9 cellular contexts compared by ENCODE assay signal in the genomic region with DNA sequence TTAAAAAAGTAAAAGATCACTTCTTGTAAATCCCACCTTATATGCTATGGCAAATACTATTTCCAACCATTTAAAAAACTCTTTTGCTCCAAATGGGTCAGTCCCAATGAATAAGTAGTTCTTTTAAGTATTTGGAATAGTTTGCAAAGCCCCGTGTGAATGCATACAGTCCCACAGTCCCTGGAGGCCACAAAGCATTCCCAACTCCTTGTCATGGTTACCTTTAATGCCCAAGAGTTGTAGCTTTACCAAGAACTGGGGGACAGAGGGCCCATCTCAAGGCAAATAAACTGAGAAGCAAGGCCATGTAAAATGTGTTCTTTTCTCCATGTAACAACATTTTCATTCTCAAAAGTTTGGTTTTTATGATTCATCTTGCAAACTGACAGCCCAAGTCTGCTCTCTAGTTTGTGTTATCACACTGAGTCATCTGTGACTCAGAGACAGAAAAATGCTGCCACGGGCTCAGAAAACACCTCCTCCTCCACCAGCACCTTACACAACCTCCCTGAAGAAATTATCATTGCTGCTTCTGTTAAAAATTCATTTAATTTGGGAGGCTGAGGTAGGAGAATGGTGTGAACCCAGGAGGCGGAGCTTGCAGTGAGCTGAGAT.
DNase-seq lines count a peak whose midpoint lies in the region; ATAC-seq and TF ChIP-seq lines count a peak whose summit lies in the region.
"Had no signal": no experiment of that assay in that cellular context is flagged by ENCODE, and none has a peak within 500 bp of the region (broad histone marks: within the 10 kb centered on the region; RNA-seq: fewer than 3 reads in every experiment).

No MANE protein-coding gene starts in this region.

- H3K36me3 Mint-ChIP-seq in activated T-cell treated with anti-CD3 and anti-CD28 coated beads, Interleukin-2, amount 50 U/mL, for 72 hours (ENCODE audit: insufficient read depth in 2 of 2), result no peaks in the 10 kb centered on the region

- no peak overlapping the region for H3K27ac Mint-ChIP-seq in activated T-cell treated with anti-CD3 and anti-CD28 coated beads, Interleukin-2, amount 50 U/mL, for 72 hours

- no peak overlapping the region for H3K4me3 Mint-ChIP-seq in activated T-cell treated with anti-CD3 and anti-CD28 coated beads, Interleukin-2, amount 50 U/mL, for 72 hours

- peak; percentile 18 to 23 for DNase-seq in activated T-cell treated with anti-CD3 and anti-CD28 coated beads, Interleukin-2, amount 50 U/mL, for 72 hours
- no peak for DNase-seq in activated T-cell treated with anti-CD3 and anti-CD28 coated beads for 4 hours
- DNase-seq in SJCRH30, result peak; percentile 59 to 75
- peak; percentile 1 for DNase-seq in foreskin melanocyte
- DNase-seq in thoracic aorta (ENCODE audit: low spot score), result no peak
- no peak for DNase-seq in NCI-H2081 treated with DMSO at 0.1 percent for 48 hours (lab: John Stamatoyannopoulos, UW)
- no peak for DNase-seq in KG1 (lab: John Stamatoyannopoulos, UW)
- DNase-seq: DMS 273 treated with DMSO at 0.1 percent for 48 hours had no signal

- peak overlapping the region; percentile 85 for H3K27ac ChIP-seq in SJCRH30
- peak overlapping the region in 1 of 2 donors; percentile 46 for H3K27ac ChIP-seq in thoracic aorta

- H3K4me1 ChIP-seq in SJCRH30, result peaks cover 62% of the 10 kb centered on the region
- H3K4me1 ChIP-seq in thoracic aorta (ENCODE audit: control insufficient read depth in 1 of 2, low read depth in 2 of 2), result peaks cover 0 to 21% of the 10 kb centered on the region in 2 donors

- no peaks in the 10 kb centered on the region for H3K9me3 Mint-ChIP-seq in activated T-cell treated with anti-CD3 and anti-CD28 coated beads, Interleukin-2, amount 50 U/mL, for 72 hours

- ATAC-seq in activated T-cell treated with anti-CD3 and anti-CD28 coated beads, Interleukin-2, amount 50 U/mL, for 72 hours (replicated peaks in 1 of 2), result peak; percentile 93 to 94
- ATAC-seq in thoracic aorta (ENCODE audit: insufficient number of reproducible peaks, low FRiP score, low read depth) (peak; percentile 71), GM19467 (IDR thresholded peaks at IDR 0.05; ENCODE audit: unreplicated experiment) (no peak)

- H3K4me1 Mint-ChIP-seq in activated T-cell treated with anti-CD3 and anti-CD28 coated beads, Interleukin-2, amount 50 U/mL, for 72 hours (ENCODE audit: low read depth), result peaks cover 7% of the 10 kb centered on the region

- H3K36me3 ChIP-seq in SJCRH30 (no peaks in the 10 kb centered on the region), thoracic aorta (no peaks in the 10 kb centered on the region)

- H3K27me3 ChIP-seq in SJCRH30, result no peaks in the 10 kb centered on the region
- no peaks in the 10 kb centered on the region for H3K27me3 ChIP-seq in thoracic aorta (replicated peaks; ENCODE audit: insufficient read depth)

- H3K27me3 Mint-ChIP-seq in activated T-cell treated with anti-CD3 and anti-CD28 coated beads, Interleukin-2, amount 50 U/mL, for 72 hours (ENCODE audit: low read depth), result peaks cover 18% of the 10 kb centered on the region

- TF ChIP-seq CTCF in thoracic aorta (IDR thresholded peaks at IDR 0.05), result no peak

- H3K4me3 ChIP-seq in SJCRH30 (peak overlapping the region; percentile 17), thoracic aorta (no peak overlapping the region)

- H3K9me3 ChIP-seq in SJCRH30 (replicated peaks), result no peaks in the 10 kb centered on the region
- H3K9me3 ChIP-seq in thoracic aorta, result no peaks in the 10 kb centered on the region

Comparison
In these comparisons a context has a peak if more than half of its experiments do, and no peak if none do; other contexts are left out.
1. DNase-seq: peak in activated T-cell treated with anti-CD3 and anti-CD28 coated beads, Interleukin-2, amount 50 U/mL, for 72 hours (2 of 2), SJCRH30 (2 of 2) and foreskin melanocyte (single experiment); none in activated T-cell treated with anti-CD3 and anti-CD28 coated beads for 4 hours (single experiment), thoracic aorta (single experiment), NCI-H2081 treated with DMSO at 0.1 percent for 48 hours (single experiment) and KG1 (single experiment).